ENCODE assay signal across 1 cellular context in the genomic region with DNA sequence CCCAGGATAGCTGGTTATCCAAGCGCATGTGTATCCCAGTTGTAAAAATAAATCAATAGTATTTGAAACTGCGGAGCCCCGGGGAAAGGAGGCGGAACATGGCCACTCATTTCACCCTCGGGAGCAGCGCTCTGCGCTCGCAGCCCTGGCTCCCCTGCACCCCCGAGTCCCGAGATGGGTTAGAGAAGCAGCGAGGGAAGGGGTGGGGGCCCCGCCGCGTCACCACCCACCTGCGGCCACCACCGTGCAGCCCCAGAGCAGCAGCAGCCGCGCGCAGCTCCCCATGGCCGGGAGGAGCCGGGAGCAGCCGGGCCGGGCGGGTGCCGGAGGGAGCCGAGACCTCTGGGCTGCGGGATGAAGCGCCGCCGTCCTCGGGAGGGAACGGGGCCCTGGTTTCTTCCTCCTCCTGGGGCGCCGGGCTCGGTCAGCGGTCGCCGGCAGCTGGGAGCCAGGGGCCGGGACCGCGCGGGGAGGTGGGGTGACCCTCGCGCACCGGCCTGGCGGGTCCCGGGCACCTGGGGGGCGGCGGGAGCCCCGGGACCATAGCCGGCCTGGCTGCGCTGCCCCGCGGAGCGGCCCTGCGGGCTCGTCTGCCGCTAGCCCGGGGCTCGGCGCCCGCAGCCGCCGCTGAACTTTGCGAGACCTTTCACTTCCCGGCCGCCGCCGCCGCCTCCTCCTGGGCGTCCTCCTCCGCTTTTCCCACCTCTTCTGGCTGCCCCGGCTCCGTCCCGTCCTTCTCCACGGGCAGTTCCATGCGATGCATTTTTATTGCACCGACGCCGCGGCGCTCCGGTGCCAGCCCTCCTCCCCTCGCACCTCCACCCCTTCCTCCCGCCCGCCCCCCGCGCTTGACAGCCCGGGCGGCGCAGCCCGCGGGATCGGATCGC.
TF ChIP-seq lines count a peak whose summit lies in the region.

A gene (minus strand): TSS at position 740 of the 887 bp plus-strand sequence. CDS start 455 bp downstream, at position 285.

TF ChIP-seq in A549, 52 proteins besides CTCF, POLR2A, EP300 and RAD21 (continued from another document):
- TF ChIP-seq, protein P1, sequence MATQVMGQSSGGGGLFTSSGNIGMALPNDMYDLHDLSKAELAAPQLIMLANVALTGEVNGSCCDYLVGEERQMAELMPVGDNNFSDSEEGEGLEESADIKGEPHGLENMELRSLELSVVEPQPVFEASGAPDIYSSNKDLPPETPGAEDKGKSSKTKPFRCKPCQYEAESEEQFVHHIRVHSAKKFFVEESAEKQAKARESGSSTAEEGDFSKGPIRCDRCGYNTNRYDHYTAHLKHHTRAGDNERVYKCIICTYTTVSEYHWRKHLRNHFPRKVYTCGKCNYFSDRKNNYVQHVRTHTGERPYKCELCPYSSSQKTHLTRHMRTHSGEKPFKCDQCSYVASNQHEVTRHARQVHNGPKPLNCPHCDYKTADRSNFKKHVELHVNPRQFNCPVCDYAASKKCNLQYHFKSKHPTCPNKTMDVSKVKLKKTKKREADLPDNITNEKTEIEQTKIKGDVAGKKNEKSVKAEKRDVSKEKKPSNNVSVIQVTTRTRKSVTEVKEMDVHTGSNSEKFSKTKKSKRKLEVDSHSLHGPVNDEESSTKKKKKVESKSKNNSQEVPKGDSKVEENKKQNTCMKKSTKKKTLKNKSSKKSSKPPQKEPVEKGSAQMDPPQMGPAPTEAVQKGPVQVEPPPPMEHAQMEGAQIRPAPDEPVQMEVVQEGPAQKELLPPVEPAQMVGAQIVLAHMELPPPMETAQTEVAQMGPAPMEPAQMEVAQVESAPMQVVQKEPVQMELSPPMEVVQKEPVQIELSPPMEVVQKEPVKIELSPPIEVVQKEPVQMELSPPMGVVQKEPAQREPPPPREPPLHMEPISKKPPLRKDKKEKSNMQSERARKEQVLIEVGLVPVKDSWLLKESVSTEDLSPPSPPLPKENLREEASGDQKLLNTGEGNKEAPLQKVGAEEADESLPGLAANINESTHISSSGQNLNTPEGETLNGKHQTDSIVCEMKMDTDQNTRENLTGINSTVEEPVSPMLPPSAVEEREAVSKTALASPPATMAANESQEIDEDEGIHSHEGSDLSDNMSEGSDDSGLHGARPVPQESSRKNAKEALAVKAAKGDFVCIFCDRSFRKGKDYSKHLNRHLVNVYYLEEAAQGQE (IDR thresholded peaks at IDR 0.05) = 0 out of 2 replicates have a peak, but pooled peaks have one; percentile 15
- TF ChIP-seq RCOR1 (IDR thresholded peaks at IDR 0.05; ENCODE audit: low read depth, low read length) (no peak), FOSB (CRISPR knock-in tag; IDR thresholded peaks at IDR 0.05) (0 out of 2 replicates have a peak, but pooled peaks have one; percentile 50), HOXB5 (CRISPR knock-in tag; IDR thresholded peaks at IDR 0.05) (no peak), JUN (IDR thresholded peaks at IDR 0.05) (peak in 1 of 2 experiments; percentile 60; a peak in 3 of 5 replicates), HEYL (CRISPR knock-in tag; IDR thresholded peaks at IDR 0.05) (no peak), ZFP36 (IDR thresholded peaks at IDR 0.05; ENCODE audit: borderline replicate concordance, partially characterized antibody) (no peak)
- TF ChIP-seq, protein P2, sequence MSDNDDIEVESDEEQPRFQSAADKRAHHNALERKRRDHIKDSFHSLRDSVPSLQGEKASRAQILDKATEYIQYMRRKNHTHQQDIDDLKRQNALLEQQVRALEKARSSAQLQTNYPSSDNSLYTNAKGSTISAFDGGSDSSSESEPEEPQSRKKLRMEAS (IDR thresholded peaks at IDR 0.05) = peak; percentile 34; the same call in 1 of the 2 replicates
